In the genomic region with DNA sequence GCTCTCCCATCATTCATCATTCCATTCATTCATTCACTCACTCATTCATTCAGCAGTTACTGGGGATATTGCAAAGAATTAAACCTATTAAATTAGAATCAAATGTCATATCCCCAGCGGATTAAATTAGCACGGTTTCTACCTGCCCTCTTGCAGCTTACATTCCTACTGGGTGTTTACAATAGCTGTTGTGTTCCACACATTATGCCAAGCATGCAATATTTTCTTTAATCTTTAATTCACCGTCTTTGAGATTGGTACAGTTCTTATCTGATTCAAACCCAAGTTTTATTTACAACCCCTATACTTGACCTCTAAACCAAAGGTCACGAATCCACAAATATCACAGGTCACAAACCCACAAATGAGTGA, we compare ENCODE assay signal across 8 cellular contexts. TPM values are rescaled to one million over a fixed set of nuclear protein-coding genes. Genes with fewer than 3 reads are reported as not detected.
DNase-seq lines count a peak whose midpoint lies in the region; ATAC-seq and TF ChIP-seq lines count a peak whose summit lies in the region.

No MANE protein-coding gene starts in this region.

- H3K79me2 ChIP-seq in hepatocyte: peaks cover 28% of the 10 kb centered on the region

- no peaks in the 10 kb centered on the region for H3K27me3 ChIP-seq in hepatocyte
- H3K27me3 ChIP-seq in spleen (replicated peaks in 1 of 7): peaks cover 0 to 21% (median 0%) of the 10 kb centered on the region in 7 donors

- CTCF ChIA-PET in HEK293 (lab: Yijun Ruan, JAX): interaction anchor here (0.6 kb wide), 2 partner anchors 23 to 1014 kb away, joined by 3 read pairs; no protein-coding TSS in a partner anchor
- CTCF ChIA-PET in activated CD8-positive, alpha-beta T cell treated with anti-CD3 and anti-CD28 coated beads for 36 hours (lab: Charles Lee): interaction anchor here (1.0 kb wide), 1 partner anchor 173 kb away, joined by 3 read pairs; no protein-coding TSS in a partner anchor

- no peak overlapping the region; the same call in 1 of the 2 replicates for H3K27ac ChIP-seq in HEK293 (ENCODE audit: extremely low read depth, low read depth, low read length)
- no peak overlapping the region for H3K27ac ChIP-seq in hepatocyte
- H3K27ac ChIP-seq in spleen: peak overlapping the region in 2 of 8 donors; percentile 82

- 73% methylated on average over 4 of the region's 4 CpGs for WGBS in hepatocyte (ENCODE audit: low lambda C conversion rate, missing lambda C conversion rate)
- WGBS in spleen, 5 donors: 52 to 65% (median 57%) methylated on average over 4 of the region's 4 CpGs

- peak overlapping the region; percentile 96 for H3K4me2 ChIP-seq in hepatocyte

- peak overlapping the region; percentile 90 for H3K4me3 Mint-ChIP-seq in activated CD8-positive, alpha-beta T cell treated with anti-CD3 and anti-CD28 coated beads for 36 hours

- H3K36me3 Mint-ChIP-seq in activated CD8-positive, alpha-beta T cell treated with anti-CD3 and anti-CD28 coated beads for 36 hours (ENCODE audit: low read depth): peaks cover 9% of the 10 kb centered on the region

- H3K4me3 ChIP-seq in HEK293 (ENCODE audit: low read depth, low read length) (peak overlapping the region; percentile 63), hepatocyte (peak overlapping the region; percentile 24), spleen (peak overlapping the region; percentile 37 to 90 (median 69))

- H3K4me1 ChIP-seq in HEK293 (ENCODE audit: control insufficient read depth, insufficient read depth, low read length) (peaks cover 18% of the 10 kb centered on the region), hepatocyte (ENCODE audit: insufficient read depth) (peaks cover 6% of the 10 kb centered on the region), spleen (peaks cover 5 to 43% (median 16%) of the 10 kb centered on the region in 6 donors)

- peaks cover 28% of the 10 kb centered on the region for H3K4me1 Mint-ChIP-seq in activated CD8-positive, alpha-beta T cell treated with anti-CD3 and anti-CD28 coated beads for 36 hours (ENCODE audit: low read depth)

- TF ChIP-seq CTCF in HEK293 (tag by site-specific recombination; IDR thresholded peaks at IDR 0.05): no peak
- TF ChIP-seq CTCF in activated CD8-positive, alpha-beta T cell treated with anti-CD3 and anti-CD28 coated beads for 36 hours (IDR thresholded peaks at IDR 0.05): no peak
- no peak for TF ChIP-seq CTCF in hepatocyte (IDR thresholded peaks at IDR 0.05; ENCODE audit: poor library complexity)
- TF ChIP-seq CTCF in spleen (IDR thresholded peaks at IDR 0.05 in 8 of 11, conservative IDR thresholded peaks at IDR 0.05 in 3 of 11): no peak

- POLR2A ChIA-PET in HEK293 (lab: Yijun Ruan, JAX): interaction anchor here (0.8 kb wide), 1 partner anchor 76 kb away, joined by 3 read pairs; no protein-coding TSS in a partner anchor
- POLR2A ChIA-PET in activated CD8-positive, alpha-beta T cell treated with anti-CD3 and anti-CD28 coated beads for 36 hours (lab: Charles Lee): interaction anchor here (0.7 kb wide), 1 partner anchor 17 kb away, joined by 3 read pairs; no protein-coding TSS in a partner anchor

- intact Hi-C loops in activated CD8-positive, alpha-beta T cell treated with anti-CD3 and anti-CD28 coated beads for 36 hours (cut with micrococcal nuclease): no loop called here
- intact Hi-C loops in spleen (cut with DNase I; ENCODE audit: low total_unique reads) (no loop called here), head of caudate nucleus (cut with DNase I) (no loop called here)

- no peaks in the 10 kb centered on the region for H3K27me3 Mint-ChIP-seq in activated CD8-positive, alpha-beta T cell treated with anti-CD3 and anti-CD28 coated beads for 36 hours

- no peak for DNase-seq in activated CD8-positive, alpha-beta T cell treated with anti-CD3 and anti-CD28 coated beads for 36 hours
- DNase-seq in hepatocyte (ENCODE audit: low spot score) (no peak), spleen (no peak), T-helper 9 cell (no peak), GDM1 (lab: John Stamatoyannopoulos, UW) (no peak), head of caudate nucleus (no peak)
- no peak for DNase-seq in stimulated activated CD4-positive, alpha-beta T cell treated with anti-CD3 and anti-CD28 coated beads, Interleukin-2, amount 100 ng/mL, for 48 hours

- H3K36me3 ChIP-seq in HEK293 (ENCODE audit: control insufficient read depth in 2 of 2, insufficient read depth in 1 of 2, low read length in 2 of 2) (no peaks in the 10 kb centered on the region), hepatocyte (replicated peaks; ENCODE audit: insufficient read depth, low read depth) (no peaks in the 10 kb centered on the region), spleen (no peaks in the 10 kb centered on the region)

- H3K9me3 ChIP-seq in HEK293 (ENCODE audit: control insufficient read depth, insufficient read depth, low read depth, low read length) (no peaks in the 10 kb centered on the region), hepatocyte (ENCODE audit: low read depth) (no peaks in the 10 kb centered on the region), spleen (no peaks in the 10 kb centered on the region)

- peaks cover 6% of the 10 kb centered on the region for H4K20me1 ChIP-seq in hepatocyte (ENCODE audit: insufficient read depth, poor library complexity, severe bottlenecking)

- H2AFZ ChIP-seq in hepatocyte: peak overlapping the region; percentile 76

- TF ChIP-seq POLR2A in spleen (IDR thresholded peaks at IDR 0.05): no peak

- peak overlapping the region; percentile 78 for H3K27ac Mint-ChIP-seq in activated CD8-positive, alpha-beta T cell treated with anti-CD3 and anti-CD28 coated beads for 36 hours

- no peaks in the 10 kb centered on the region for H3K9me2 ChIP-seq in hepatocyte (replicated peaks; ENCODE audit: insufficient read depth)

- no peak for ATAC-seq in activated CD8-positive, alpha-beta T cell treated with anti-CD3 and anti-CD28 coated beads for 36 hours

- no peaks in the 10 kb centered on the region for H3K9me3 Mint-ChIP-seq in activated CD8-positive, alpha-beta T cell treated with anti-CD3 and anti-CD28 coated beads for 36 hours

TF ChIP-seq in HEK293, 187 proteins besides CTCF, POLR2A, EP300 and RAD21:
- no peak for TF ChIP-seq ZNF791 (tag by site-specific recombination; IDR thresholded peaks at IDR 0.05)
- no peak for TF ChIP-seq ZNF146 (tag by site-specific recombination; IDR thresholded peaks at IDR 0.05)
- no peak for TF ChIP-seq ZNF335 (tag by site-specific recombination; conservative IDR thresholded peaks at IDR 0.05)
- no peak for TF ChIP-seq ZNF404 (tag by site-specific recombination; IDR thresholded peaks at IDR 0.05)
- no peak for TF ChIP-seq HOXC10 (CRISPR knock-in tag; IDR thresholded peaks at IDR 0.05)
- TF ChIP-seq PRDM1 (tag by site-specific recombination; IDR thresholded peaks at IDR 0.05): no peak
TF ChIP-seq in HEK293: peak in this region for 0.

RNA-seq across cellular contexts. Expression of gene USP31, which starts 0.7 kb away (rescaled TPM):
- 1 to 10 TPM; 4.5 to 4.9 TPM for total RNA-seq in activated CD8-positive, alpha-beta T cell treated with anti-CD3 and anti-CD28 coated beads for 36 hours
- 5.7 and 6.4 TPM in 2 replicates for total RNA-seq in hepatocyte
- 2.1 and 3.3 TPM in 2 replicates for polyA plus RNA-seq in hepatocyte
- 1 to 10 TPM; 5.0 to 9.0 (median 6.5) TPM for total RNA-seq in spleen
- polyA plus RNA-seq in spleen: 1 to 10 TPM in 1 of 3 donors, under 1 TPM in 2; 0.52 to 1.2 (median 0.65) TPM

RNA-seq across cellular contexts. Expression of gene SCNN1G, which starts 32.6 kb away (rescaled TPM):
- total RNA-seq in activated CD8-positive, alpha-beta T cell treated with anti-CD3 and anti-CD28 coated beads for 36 hours: not detected
- total RNA-seq in hepatocyte (0.08 and 0.23 TPM in 2 replicates), spleen (not detected)
- polyA plus RNA-seq in hepatocyte (0.23 and 0.69 TPM in 2 replicates), spleen (under 1 TPM in 2 of 3 donors, not detected in 1; 0.03 TPM)
